In genomic region chr10:117375360-117376147, GRCh38 we compare ENCODE assay signal across 9 cellular contexts. TPM values are rescaled to one million over a fixed set of nuclear protein-coding genes. Genes with fewer than 3 reads are reported as not detected.
DNase-seq lines count a peak whose midpoint lies in the region; ATAC-seq, FAIRE-seq and TF ChIP-seq lines count a peak whose summit lies in the region.
"Had no signal": no experiment of that assay in that cellular context is flagged by ENCODE, and none has a peak within 500 bp of the region (broad histone marks: within the 10 kb centered on the region; RNA-seq: fewer than 3 reads in every experiment).

TSS of gene PDZD8 (minus strand) at chr10:117375440. CDS start at chr10:117375227, 213 bp downstream.

- H3K27me3 Mint-ChIP-seq in activated CD4-positive, alpha-beta T cell treated with anti-CD3 and anti-CD28 coated beads, Interleukin-2, amount 10 ng/mL, durations not matched to agents 7 days and 5 days, result peaks cover 36% of the 10 kb centered on the region

- TF ChIP-seq CTCF in BE2C (IDR thresholded peaks at IDR 0.05; ENCODE audit: low read depth, low read length) (no peak), coronary artery (IDR thresholded peaks at IDR 0.05) (no peak)

- POLR2A ChIA-PET in activated CD4-positive, alpha-beta T cell treated with anti-CD3 and anti-CD28 coated beads, Interleukin-2, amount 10 ng/mL, durations not matched to agents 7 days and 5 days (lab: Charles Lee), result no interaction called here

- H3K9me3 Mint-ChIP-seq in activated CD4-positive, alpha-beta T cell treated with anti-CD3 and anti-CD28 coated beads, Interleukin-2, amount 10 ng/mL, durations not matched to agents 7 days and 5 days, result no peaks in the 10 kb centered on the region

- H3K27me3 ChIP-seq in BE2C, result peaks cover 17% of the 10 kb centered on the region

- 0 out of 2 replicates have a peak, but pooled peaks cover 3% of the 10 kb centered on the region for H3K36me3 ChIP-seq in BE2C

- peak within 1 kb of the TSS; percentile 93 for H3K4me3 Mint-ChIP-seq in activated CD4-positive, alpha-beta T cell treated with anti-CD3 and anti-CD28 coated beads, Interleukin-2, amount 10 ng/mL, durations not matched to agents 7 days and 5 days

- ATAC-seq in HG03442 (IDR thresholded peaks at IDR 0.05; ENCODE audit: unreplicated experiment) (peak; percentile 86), left colon (peak; percentile 84)

- H3K9me3 ChIP-seq in BE2C, result no peaks in the 10 kb centered on the region

- peak within 1 kb of the TSS; percentile 94 for H3K4me3 ChIP-seq in BE2C (ENCODE audit: low read depth, low read length)
- H3K4me3 ChIP-seq in coronary artery, result peak within 1 kb of the TSS; percentile 97

- no peak for FAIRE-seq in GM19239 (lab: Jason Lieb, UNC)
- FAIRE-seq: islet of Langerhans had no signal

- peak within 1 kb of the TSS; percentile 90 for H3K27ac Mint-ChIP-seq in activated CD4-positive, alpha-beta T cell treated with anti-CD3 and anti-CD28 coated beads, Interleukin-2, amount 10 ng/mL, durations not matched to agents 7 days and 5 days

- DNase-seq in BE2C (peak; percentile 94), GM19239 (ENCODE audit: insufficient read length, low spot score) (peak; percentile 83), NCI-H69 (lab: John Stamatoyannopoulos, UW) (peak; percentile 92), coronary artery (ENCODE audit: low spot score) (peak; percentile 95), left colon (peak; percentile 93 to 98)
- DNase-seq in activated CD4-positive, alpha-beta T cell treated with anti-CD3 and anti-CD28 coated beads, Interleukin-2, amount 10 ng/mL, durations not matched to agents 7 days and 5 days, result peak; percentile 88
- DNase-seq in stimulated activated CD4-positive, alpha-beta T cell treated with anti-CD3 and anti-CD28 coated beads, Interleukin-1b, Interleukin-23, amount 100 ng/mL, for 48 hours, result peak; percentile 89

- intact Hi-C loops in left colon (cut with DNase I, micrococcal nuclease), result no loop called here

- H3K36me3 Mint-ChIP-seq in activated CD4-positive, alpha-beta T cell treated with anti-CD3 and anti-CD28 coated beads, Interleukin-2, amount 10 ng/mL, durations not matched to agents 7 days and 5 days (ENCODE audit: low read depth), result peaks cover 4% of the 10 kb centered on the region

- no peaks in the 10 kb centered on the region for H3K4me1 ChIP-seq in BE2C

- H3K27ac ChIP-seq in coronary artery, result peak within 1 kb of the TSS; percentile 92 to 97

- H3K4me1 Mint-ChIP-seq in activated CD4-positive, alpha-beta T cell treated with anti-CD3 and anti-CD28 coated beads, Interleukin-2, amount 10 ng/mL, durations not matched to agents 7 days and 5 days, result peaks cover 23% of the 10 kb centered on the region

- CTCF ChIA-PET in activated CD4-positive, alpha-beta T cell treated with anti-CD3 and anti-CD28 coated beads, Interleukin-2, amount 10 ng/mL, durations not matched to agents 7 days and 5 days (lab: Charles Lee), result no interaction called here

RNA-seq across cellular contexts. Expression of gene PDZD8, which starts in this region (rescaled TPM):
- 33.5 TPM for polyA plus RNA-seq in BE2C (2012; ENCODE audit: insufficient read depth, insufficient read length, low read depth)
- 10 to 100 TPM; 10.9 to 13.4 TPM for total RNA-seq in activated CD4-positive, alpha-beta T cell treated with anti-CD3 and anti-CD28 coated beads, Interleukin-2, amount 10 ng/mL, durations not matched to agents 7 days and 5 days
- total RNA-seq in left colon, result 10 to 100 TPM; 61.3 to 78.5 TPM

Comparison
In these comparisons a context has a peak if more than half of its experiments do, and no peak if none do; other contexts are left out.
1. Peak in every context shown above with its lines: DNase-seq, ATAC-seq, H3K4me3 ChIP-seq and H3K27ac ChIP-seq.
2. RNA of gene PDZD8 (total RNA-seq): 61.3 to 78.5 TPM in left colon; 10.9 to 13.4 TPM in activated CD4-positive, alpha-beta T cell treated with anti-CD3 and anti-CD28 coated beads, Interleukin-2, amount 10 ng/mL, durations not matched to agents 7 days and 5 days; every median in the first group is over 4 times any median in the second.